Comparison of ENCODE assay signal across 9 cellular contexts in genomic region chr13:35512271-35512920, GRCh38. TPM values are rescaled to one million over a fixed set of nuclear protein-coding genes. Genes with fewer than 3 reads are reported as not detected.
DNase-seq lines count a peak whose midpoint lies in the region; ATAC-seq and TF ChIP-seq lines count a peak whose summit lies in the region.
"Had no signal": no experiment of that assay in that cellular context is flagged by ENCODE, and none has a peak within 500 bp of the region (broad histone marks: within the 10 kb centered on the region; RNA-seq: fewer than 3 reads in every experiment).

No MANE protein-coding gene starts in this region.

- H3K4me1 ChIP-seq in RWPE2 (ENCODE audit: insufficient read depth, poor library complexity, severe bottlenecking), result peaks cover 12% of the 10 kb centered on the region

- no peaks in the 10 kb centered on the region for H3K9me3 Mint-ChIP-seq in nephron progenitor cell

- TF ChIP-seq CTCF in RWPE2 (IDR thresholded peaks at IDR 0.05; ENCODE audit: poor library complexity, severe bottlenecking), result no peak
- TF ChIP-seq CTCF in nephron progenitor cell (IDR thresholded peaks at IDR 0.05), result no peak

- no peak overlapping the region for H3K4me3 ChIP-seq in RWPE2 (ENCODE audit: severe bottlenecking)

- H3K36me3 Mint-ChIP-seq in nephron progenitor cell (ENCODE audit: low read depth), result no peaks in the 10 kb centered on the region

- ATAC-seq in GM18868 (IDR thresholded peaks at IDR 0.05; ENCODE audit: unreplicated experiment) (peak; percentile 42), RWPE2 (ENCODE audit: low read depth) (peak; percentile 97), esophagus mucosa (peak; percentile 32), GM21447 (IDR thresholded peaks at IDR 0.05; ENCODE audit: unreplicated experiment) (no peak)

- H3K36me3 ChIP-seq in RWPE2 (ENCODE audit: low read depth), result no peaks in the 10 kb centered on the region

- DNase-seq in RWPE2 (ENCODE audit: low spot score) (no peak), pulmonary artery endothelial cell (ENCODE audit: low read depth, low spot score) (peak; percentile 20), nephron progenitor cell (no peak), dermis blood vessel endothelial cell (no peak)
- no peak for DNase-seq in activated CD4-positive, CD25-positive, alpha-beta regulatory T cell (lab: John Stamatoyannopoulos, UW)
- DNase-seq: stimulated activated CD4-positive, alpha-beta T cell treated with anti-CD3 and anti-CD28 coated beads, Interleukin-2, amount 100 ng/mL, for 48 hours had no signal

- no peak overlapping the region for H3K27ac Mint-ChIP-seq in nephron progenitor cell

- H3K27ac ChIP-seq in RWPE2 (ENCODE audit: poor library complexity, severe bottlenecking), result peak overlapping the region; percentile 44

- H3K4me3 Mint-ChIP-seq in nephron progenitor cell, result no peak overlapping the region

- no peaks in the 10 kb centered on the region for H3K4me1 Mint-ChIP-seq in nephron progenitor cell

- H3K27me3 ChIP-seq in RWPE2 (ENCODE audit: insufficient read depth, poor library complexity, severe bottlenecking), result no peaks in the 10 kb centered on the region

- H3K27me3 Mint-ChIP-seq in nephron progenitor cell (ENCODE audit: low read depth, poor library complexity), result no peaks in the 10 kb centered on the region

- no peaks in the 10 kb centered on the region for H3K9me3 ChIP-seq in RWPE2 (ENCODE audit: severe bottlenecking)

RNA-seq across cellular contexts. Expression of gene MAB21L1, which starts 35.9 kb away (rescaled TPM):
- 0.28 TPM for total RNA-seq in esophagus mucosa
- total RNA-seq in pulmonary artery endothelial cell, result under 0.01 TPM in 1 of 2 replicates, not detected in the other
- 0.17 TPM in 1 of 2 replicates, not detected in the other for total RNA-seq in dermis blood vessel endothelial cell
